In genomic region chr7:151275813-151276577, GRCh38 we compare ENCODE assay signal across 8 cellular contexts. TPM values are rescaled to one million over a fixed set of nuclear protein-coding genes. Genes with fewer than 3 reads are reported as not detected.
DNase-seq lines count a peak whose midpoint lies in the region; ATAC-seq and TF ChIP-seq lines count a peak whose summit lies in the region.
"Had no signal": no experiment of that assay in that cellular context is flagged by ENCODE, and none has a peak within 500 bp of the region (broad histone marks: within the 10 kb centered on the region; RNA-seq: fewer than 3 reads in every experiment).

No MANE protein-coding gene starts in this region.

- ATAC-seq in omental fat pad (ENCODE audit: low FRiP score) (peak; percentile 39), sciatic nerve (no peak), HG03520 (IDR thresholded peaks at IDR 0.05; ENCODE audit: unreplicated experiment) (no peak)

- H2AFZ ChIP-seq in MM.1S (ENCODE audit: low read length), result no peak overlapping the region

- no peak overlapping the region for H3K27ac ChIP-seq in MM.1S (ENCODE audit: low read length)
- H3K27ac ChIP-seq in brain microvascular endothelial cell, result no peak overlapping the region
- H3K27ac ChIP-seq: ovary had no signal

- 0 out of 2 replicates have a peak overlapping the region, but pooled peaks have one; percentile 1 for H3K4me2 ChIP-seq in MM.1S (ENCODE audit: low read depth, low read length)

- no peaks in the 10 kb centered on the region for H3K9me3 Mint-ChIP-seq in chondrocyte (ENCODE audit: low read depth)

- no peaks in the 10 kb centered on the region for H3K9me3 ChIP-seq in MM.1S (replicated peaks; ENCODE audit: insufficient read depth, low read length)
- H3K9me3 ChIP-seq: ovary had no signal

- TF ChIP-seq CTCF in MM.1S (IDR thresholded peaks at IDR 0.05; ENCODE audit: low read length), result no peak
- TF ChIP-seq CTCF in chondrocyte (IDR thresholded peaks at IDR 0.05), result no peak
- TF ChIP-seq CTCF in omental fat pad (IDR thresholded peaks at IDR 0.05), result no peak
- no peak for TF ChIP-seq CTCF in brain microvascular endothelial cell (IDR thresholded peaks at IDR 0.05; ENCODE audit: low read depth, low read length, missing control alignments)

- intact Hi-C loops in sciatic nerve (cut with DNase I), result no loop called here

- H3F3A ChIP-seq in MM.1S (ENCODE audit: insufficient read depth, low read length), result no peaks in the 10 kb centered on the region

- H3K27ac Mint-ChIP-seq in chondrocyte (ENCODE audit: unreplicated experiment), result no peak overlapping the region

- H3K9me2 ChIP-seq in MM.1S (replicated peaks; ENCODE audit: insufficient read depth, low read length), result no peaks in the 10 kb centered on the region

- peaks cover 7% of the 10 kb centered on the region for H3K27me3 Mint-ChIP-seq in chondrocyte (ENCODE audit: low read depth)

- DNase-seq in COR-L47 (lab: John Stamatoyannopoulos, UW) (peak; percentile 57), MM.1S (no peak), chondrocyte (ENCODE audit: low spot score) (no peak), omental fat pad (ENCODE audit: low spot score) (no peak), sciatic nerve (ENCODE audit: low spot score) (no peak), brain microvascular endothelial cell (no peak)

- H4K20me1 ChIP-seq in MM.1S (ENCODE audit: insufficient read depth, low read length), result no peaks in the 10 kb centered on the region

- peaks cover 50% of the 10 kb centered on the region for H3K27me3 ChIP-seq in MM.1S (replicated peaks; ENCODE audit: insufficient read depth, low read length)
- H3K27me3 ChIP-seq in brain microvascular endothelial cell (replicated peaks), result peaks cover 5% of the 10 kb centered on the region
- H3K27me3 ChIP-seq: ovary had no signal

- H3K4me1 Mint-ChIP-seq in chondrocyte (ENCODE audit: low read depth), result peaks cover 12% of the 10 kb centered on the region

- H3K4me3 ChIP-seq in MM.1S (ENCODE audit: low read length) (no peak overlapping the region), brain microvascular endothelial cell (ENCODE audit: low read depth, low read length) (no peak overlapping the region)

- no peaks in the 10 kb centered on the region for H3K4me1 ChIP-seq in MM.1S (ENCODE audit: low read length)

- H3K79me2 ChIP-seq in MM.1S (ENCODE audit: low read length), result no peaks in the 10 kb centered on the region

- H3K4me3 Mint-ChIP-seq in chondrocyte (ENCODE audit: unreplicated experiment), result peak overlapping the region; percentile 38

- peaks cover 3% of the 10 kb centered on the region for H3K36me3 Mint-ChIP-seq in chondrocyte (ENCODE audit: low read depth)

- H3K9ac ChIP-seq in MM.1S (ENCODE audit: low read length), result no peak overlapping the region

- no peaks in the 10 kb centered on the region for H3K36me3 ChIP-seq in MM.1S (replicated peaks; ENCODE audit: insufficient read depth, low read length)
- no peaks in the 10 kb centered on the region for H3K36me3 ChIP-seq in brain microvascular endothelial cell (replicated peaks)
- H3K36me3 ChIP-seq: ovary had no signal

- in situ Hi-C loops in brain microvascular endothelial cell (cut with HindIII; ENCODE audit: low pct_ligation_motif_present, low sequenced_read_pairs), result no loop called here

RNA-seq across cellular contexts. Expression of gene SMARCD3, which starts 27.5 kb away (rescaled TPM):
- total RNA-seq in chondrocyte, result 105 to 125 TPM (median 120 TPM) in 3 replicates
- 10 to 100 TPM; 19.7 to 57.5 (median 31.2) TPM for total RNA-seq in omental fat pad
- total RNA-seq in sciatic nerve, result 50.7 TPM

RNA-seq across cellular contexts. Expression of gene CHPF2, which starts 43.7 kb away (rescaled TPM):
- 98.3 to 135 TPM (median 101 TPM) in 3 replicates for total RNA-seq in chondrocyte
- total RNA-seq in omental fat pad, result 10 to 100 TPM; 22.3 to 44.9 (median 34.0) TPM
- 23.6 TPM for total RNA-seq in sciatic nerve

RNA-seq across cellular contexts. Expression of gene ABCF2, which starts 49.0 kb away (rescaled TPM):
- 35.8 to 42.2 TPM (median 37.7 TPM) in 3 replicates for total RNA-seq in chondrocyte
- total RNA-seq in omental fat pad, result 10 to 100 TPM; 28.5 to 93.4 (median 44.7) TPM
- 20.8 TPM for total RNA-seq in sciatic nerve
